Comparison of ENCODE assay signal across 1 cellular context in the genomic region with DNA sequence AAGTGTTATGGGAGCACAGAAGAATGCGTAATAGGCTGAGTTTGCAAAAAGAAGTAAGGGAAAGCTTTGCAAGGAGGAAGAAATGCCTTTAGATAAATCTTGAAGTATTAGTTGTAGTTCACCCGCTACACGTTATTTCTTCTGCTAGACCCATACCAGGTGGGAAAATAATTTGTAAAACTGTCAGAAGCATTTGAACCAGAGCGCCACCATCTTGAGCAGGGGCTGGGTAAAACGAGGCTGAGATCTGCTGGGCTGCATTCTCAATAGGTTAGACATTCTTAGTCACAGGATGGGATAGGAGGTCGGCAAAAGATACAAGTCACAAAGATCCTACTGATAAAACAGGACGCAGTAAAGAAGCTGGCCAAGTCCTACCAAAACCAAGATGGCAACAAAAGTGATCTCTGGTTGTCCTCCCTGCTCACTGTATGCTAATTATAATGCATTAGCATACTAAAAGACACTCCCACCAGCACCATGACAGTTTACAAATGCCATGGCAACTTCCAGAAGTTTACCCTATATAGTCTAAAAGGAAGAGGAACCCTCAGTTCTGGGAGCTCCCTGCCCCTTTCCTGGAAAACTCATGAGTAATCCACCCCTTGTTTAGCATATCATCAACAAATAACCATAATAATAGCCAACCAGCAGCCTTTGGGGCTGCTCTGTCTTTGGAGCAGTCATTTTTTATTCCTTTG.
A peak's percentile ranks its signal among the peaks of the same experiment; 100 is the strongest.
TF ChIP-seq lines count a peak whose summit lies in the region.

No MANE protein-coding gene starts in this region.

TF ChIP-seq in K562, 482 proteins besides CTCF, POLR2A, EP300 and RAD21 (continued from another document and continues in another):
- TF ChIP-seq, protein P1, sequence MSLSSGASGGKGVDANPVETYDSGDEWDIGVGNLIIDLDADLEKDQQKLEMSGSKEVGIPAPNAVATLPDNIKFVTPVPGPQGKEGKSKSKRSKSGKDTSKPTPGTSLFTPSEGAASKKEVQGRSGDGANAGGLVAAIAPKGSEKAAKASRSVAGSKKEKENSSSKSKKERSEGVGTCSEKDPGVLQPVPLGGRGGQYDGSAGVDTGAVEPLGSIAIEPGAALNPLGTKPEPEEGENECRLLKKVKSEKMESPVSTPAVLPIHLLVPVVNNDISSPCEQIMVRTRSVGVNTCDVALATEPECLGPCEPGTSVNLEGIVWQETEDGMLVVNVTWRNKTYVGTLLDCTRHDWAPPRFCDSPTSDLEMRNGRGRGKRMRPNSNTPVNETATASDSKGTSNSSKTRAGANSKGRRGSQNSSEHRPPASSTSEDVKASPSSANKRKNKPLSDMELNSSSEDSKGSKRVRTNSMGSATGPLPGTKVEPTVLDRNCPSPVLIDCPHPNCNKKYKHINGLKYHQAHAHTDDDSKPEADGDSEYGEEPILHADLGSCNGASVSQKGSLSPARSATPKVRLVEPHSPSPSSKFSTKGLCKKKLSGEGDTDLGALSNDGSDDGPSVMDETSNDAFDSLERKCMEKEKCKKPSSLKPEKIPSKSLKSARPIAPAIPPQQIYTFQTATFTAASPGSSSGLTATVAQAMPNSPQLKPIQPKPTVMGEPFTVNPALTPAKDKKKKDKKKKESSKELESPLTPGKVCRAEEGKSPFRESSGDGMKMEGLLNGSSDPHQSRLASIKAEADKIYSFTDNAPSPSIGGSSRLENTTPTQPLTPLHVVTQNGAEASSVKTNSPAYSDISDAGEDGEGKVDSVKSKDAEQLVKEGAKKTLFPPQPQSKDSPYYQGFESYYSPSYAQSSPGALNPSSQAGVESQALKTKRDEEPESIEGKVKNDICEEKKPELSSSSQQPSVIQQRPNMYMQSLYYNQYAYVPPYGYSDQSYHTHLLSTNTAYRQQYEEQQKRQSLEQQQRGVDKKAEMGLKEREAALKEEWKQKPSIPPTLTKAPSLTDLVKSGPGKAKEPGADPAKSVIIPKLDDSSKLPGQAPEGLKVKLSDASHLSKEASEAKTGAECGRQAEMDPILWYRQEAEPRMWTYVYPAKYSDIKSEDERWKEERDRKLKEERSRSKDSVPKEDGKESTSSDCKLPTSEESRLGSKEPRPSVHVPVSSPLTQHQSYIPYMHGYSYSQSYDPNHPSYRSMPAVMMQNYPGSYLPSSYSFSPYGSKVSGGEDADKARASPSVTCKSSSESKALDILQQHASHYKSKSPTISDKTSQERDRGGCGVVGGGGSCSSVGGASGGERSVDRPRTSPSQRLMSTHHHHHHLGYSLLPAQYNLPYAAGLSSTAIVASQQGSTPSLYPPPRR (CRISPR knock-in tag; IDR thresholded peaks at IDR 0.05; ENCODE audit: borderline replicate concordance), result no peak
- TF ChIP-seq TGIF2 (CRISPR knock-in tag; IDR thresholded peaks at IDR 0.05) (no peak), KAT8 (IDR thresholded peaks at IDR 0.05; ENCODE audit: low read depth) (no peak), GABPB1 (CRISPR knock-in tag; IDR thresholded peaks at IDR 0.05) (no peak), SLC30A9 (CRISPR knock-in tag; IDR thresholded peaks at IDR 0.05) (no peak), TEAD2 (tag; IDR thresholded peaks at IDR 0.05) (peak; percentile 86), NR2C2 (CRISPR knock-in tag; IDR thresholded peaks at IDR 0.05) (no peak), NR2C2 (tag; IDR thresholded peaks at IDR 0.05) (peak; percentile 0), SMARCC2 (IDR thresholded peaks at IDR 0.05; ENCODE audit: low read depth) (no peak), GABPA (tag; conservative IDR thresholded peaks at IDR 0.05; ENCODE audit: low read depth) (no peak; the same call in 1 of the 2 replicates), ZKSCAN8 (CRISPR knock-in tag; IDR thresholded peaks at IDR 0.05) (peak; percentile 91), SETDB1 (IDR thresholded peaks at IDR 0.05; ENCODE audit: low read length) (no peak), STAT5A (IDR thresholded peaks at IDR 0.05; ENCODE audit: borderline replicate concordance, low read length) (peak; percentile 84), ZSCAN29 (IDR thresholded peaks at IDR 0.05) (no peak), DPF2 (IDR thresholded peaks at IDR 0.05) (no peak), ZNF24 (IDR thresholded peaks at IDR 0.05) (no peak), CBX5 (IDR thresholded peaks at IDR 0.05; ENCODE audit: borderline replicate concordance, low read depth) (no peak)
- TF ChIP-seq, protein P2, sequence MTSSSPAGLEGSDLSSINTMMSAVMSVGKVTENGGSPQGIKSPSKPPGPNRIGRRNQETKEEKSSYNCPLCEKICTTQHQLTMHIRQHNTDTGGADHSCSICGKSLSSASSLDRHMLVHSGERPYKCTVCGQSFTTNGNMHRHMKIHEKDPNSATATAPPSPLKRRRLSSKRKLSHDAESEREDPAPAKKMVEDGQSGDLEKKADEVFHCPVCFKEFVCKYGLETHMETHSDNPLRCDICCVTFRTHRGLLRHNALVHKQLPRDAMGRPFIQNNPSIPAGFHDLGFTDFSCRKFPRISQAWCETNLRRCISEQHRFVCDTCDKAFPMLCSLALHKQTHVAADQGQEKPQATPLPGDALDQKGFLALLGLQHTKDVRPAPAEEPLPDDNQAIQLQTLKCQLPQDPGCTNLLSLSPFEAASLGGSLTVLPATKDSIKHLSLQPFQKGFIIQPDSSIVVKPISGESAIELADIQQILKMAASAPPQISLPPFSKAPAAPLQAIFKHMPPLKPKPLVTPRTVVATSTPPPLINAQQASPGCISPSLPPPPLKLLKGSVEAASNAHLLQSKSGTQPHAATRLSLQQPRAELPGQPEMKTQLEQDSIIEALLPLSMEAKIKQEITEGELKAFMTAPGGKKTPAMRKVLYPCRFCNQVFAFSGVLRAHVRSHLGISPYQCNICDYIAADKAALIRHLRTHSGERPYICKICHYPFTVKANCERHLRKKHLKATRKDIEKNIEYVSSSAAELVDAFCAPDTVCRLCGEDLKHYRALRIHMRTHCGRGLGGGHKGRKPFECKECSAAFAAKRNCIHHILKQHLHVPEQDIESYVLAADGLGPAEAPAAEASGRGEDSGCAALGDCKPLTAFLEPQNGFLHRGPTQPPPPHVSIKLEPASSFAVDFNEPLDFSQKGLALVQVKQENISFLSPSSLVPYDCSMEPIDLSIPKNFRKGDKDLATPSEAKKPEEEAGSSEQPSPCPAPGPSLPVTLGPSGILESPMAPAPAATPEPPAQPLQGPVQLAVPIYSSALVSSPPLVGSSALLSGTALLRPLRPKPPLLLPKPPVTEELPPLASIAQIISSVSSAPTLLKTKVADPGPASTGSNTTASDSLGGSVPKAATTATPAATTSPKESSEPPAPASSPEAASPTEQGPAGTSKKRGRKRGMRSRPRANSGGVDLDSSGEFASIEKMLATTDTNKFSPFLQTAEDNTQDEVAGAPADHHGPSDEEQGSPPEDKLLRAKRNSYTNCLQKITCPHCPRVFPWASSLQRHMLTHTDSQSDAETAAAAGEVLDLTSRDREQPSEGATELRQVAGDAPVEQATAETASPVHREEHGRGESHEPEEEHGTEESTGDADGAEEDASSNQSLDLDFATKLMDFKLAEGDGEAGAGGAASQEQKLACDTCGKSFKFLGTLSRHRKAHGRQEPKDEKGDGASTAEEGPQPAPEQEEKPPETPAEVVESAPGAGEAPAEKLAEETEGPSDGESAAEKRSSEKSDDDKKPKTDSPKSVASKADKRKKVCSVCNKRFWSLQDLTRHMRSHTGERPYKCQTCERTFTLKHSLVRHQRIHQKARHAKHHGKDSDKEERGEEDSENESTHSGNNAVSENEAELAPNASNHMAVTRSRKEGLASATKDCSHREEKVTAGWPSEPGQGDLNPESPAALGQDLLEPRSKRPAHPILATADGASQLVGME (CRISPR knock-in tag; IDR thresholded peaks at IDR 0.05), result 0 out of 2 replicates have a peak, but pooled peaks have one; percentile 45
- TF ChIP-seq, protein P3, sequence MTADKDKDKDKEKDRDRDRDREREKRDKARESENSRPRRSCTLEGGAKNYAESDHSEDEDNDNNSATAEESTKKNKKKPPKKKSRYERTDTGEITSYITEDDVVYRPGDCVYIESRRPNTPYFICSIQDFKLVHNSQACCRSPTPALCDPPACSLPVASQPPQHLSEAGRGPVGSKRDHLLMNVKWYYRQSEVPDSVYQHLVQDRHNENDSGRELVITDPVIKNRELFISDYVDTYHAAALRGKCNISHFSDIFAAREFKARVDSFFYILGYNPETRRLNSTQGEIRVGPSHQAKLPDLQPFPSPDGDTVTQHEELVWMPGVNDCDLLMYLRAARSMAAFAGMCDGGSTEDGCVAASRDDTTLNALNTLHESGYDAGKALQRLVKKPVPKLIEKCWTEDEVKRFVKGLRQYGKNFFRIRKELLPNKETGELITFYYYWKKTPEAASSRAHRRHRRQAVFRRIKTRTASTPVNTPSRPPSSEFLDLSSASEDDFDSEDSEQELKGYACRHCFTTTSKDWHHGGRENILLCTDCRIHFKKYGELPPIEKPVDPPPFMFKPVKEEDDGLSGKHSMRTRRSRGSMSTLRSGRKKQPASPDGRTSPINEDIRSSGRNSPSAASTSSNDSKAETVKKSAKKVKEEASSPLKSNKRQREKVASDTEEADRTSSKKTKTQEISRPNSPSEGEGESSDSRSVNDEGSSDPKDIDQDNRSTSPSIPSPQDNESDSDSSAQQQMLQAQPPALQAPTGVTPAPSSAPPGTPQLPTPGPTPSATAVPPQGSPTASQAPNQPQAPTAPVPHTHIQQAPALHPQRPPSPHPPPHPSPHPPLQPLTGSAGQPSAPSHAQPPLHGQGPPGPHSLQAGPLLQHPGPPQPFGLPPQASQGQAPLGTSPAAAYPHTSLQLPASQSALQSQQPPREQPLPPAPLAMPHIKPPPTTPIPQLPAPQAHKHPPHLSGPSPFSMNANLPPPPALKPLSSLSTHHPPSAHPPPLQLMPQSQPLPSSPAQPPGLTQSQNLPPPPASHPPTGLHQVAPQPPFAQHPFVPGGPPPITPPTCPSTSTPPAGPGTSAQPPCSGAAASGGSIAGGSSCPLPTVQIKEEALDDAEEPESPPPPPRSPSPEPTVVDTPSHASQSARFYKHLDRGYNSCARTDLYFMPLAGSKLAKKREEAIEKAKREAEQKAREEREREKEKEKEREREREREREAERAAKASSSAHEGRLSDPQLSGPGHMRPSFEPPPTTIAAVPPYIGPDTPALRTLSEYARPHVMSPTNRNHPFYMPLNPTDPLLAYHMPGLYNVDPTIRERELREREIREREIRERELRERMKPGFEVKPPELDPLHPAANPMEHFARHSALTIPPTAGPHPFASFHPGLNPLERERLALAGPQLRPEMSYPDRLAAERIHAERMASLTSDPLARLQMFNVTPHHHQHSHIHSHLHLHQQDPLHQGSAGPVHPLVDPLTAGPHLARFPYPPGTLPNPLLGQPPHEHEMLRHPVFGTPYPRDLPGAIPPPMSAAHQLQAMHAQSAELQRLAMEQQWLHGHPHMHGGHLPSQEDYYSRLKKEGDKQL (CRISPR knock-in tag; IDR thresholded peaks at IDR 0.05; ENCODE audit: borderline replicate concordance), result no peak
- TF ChIP-seq, protein P4, sequence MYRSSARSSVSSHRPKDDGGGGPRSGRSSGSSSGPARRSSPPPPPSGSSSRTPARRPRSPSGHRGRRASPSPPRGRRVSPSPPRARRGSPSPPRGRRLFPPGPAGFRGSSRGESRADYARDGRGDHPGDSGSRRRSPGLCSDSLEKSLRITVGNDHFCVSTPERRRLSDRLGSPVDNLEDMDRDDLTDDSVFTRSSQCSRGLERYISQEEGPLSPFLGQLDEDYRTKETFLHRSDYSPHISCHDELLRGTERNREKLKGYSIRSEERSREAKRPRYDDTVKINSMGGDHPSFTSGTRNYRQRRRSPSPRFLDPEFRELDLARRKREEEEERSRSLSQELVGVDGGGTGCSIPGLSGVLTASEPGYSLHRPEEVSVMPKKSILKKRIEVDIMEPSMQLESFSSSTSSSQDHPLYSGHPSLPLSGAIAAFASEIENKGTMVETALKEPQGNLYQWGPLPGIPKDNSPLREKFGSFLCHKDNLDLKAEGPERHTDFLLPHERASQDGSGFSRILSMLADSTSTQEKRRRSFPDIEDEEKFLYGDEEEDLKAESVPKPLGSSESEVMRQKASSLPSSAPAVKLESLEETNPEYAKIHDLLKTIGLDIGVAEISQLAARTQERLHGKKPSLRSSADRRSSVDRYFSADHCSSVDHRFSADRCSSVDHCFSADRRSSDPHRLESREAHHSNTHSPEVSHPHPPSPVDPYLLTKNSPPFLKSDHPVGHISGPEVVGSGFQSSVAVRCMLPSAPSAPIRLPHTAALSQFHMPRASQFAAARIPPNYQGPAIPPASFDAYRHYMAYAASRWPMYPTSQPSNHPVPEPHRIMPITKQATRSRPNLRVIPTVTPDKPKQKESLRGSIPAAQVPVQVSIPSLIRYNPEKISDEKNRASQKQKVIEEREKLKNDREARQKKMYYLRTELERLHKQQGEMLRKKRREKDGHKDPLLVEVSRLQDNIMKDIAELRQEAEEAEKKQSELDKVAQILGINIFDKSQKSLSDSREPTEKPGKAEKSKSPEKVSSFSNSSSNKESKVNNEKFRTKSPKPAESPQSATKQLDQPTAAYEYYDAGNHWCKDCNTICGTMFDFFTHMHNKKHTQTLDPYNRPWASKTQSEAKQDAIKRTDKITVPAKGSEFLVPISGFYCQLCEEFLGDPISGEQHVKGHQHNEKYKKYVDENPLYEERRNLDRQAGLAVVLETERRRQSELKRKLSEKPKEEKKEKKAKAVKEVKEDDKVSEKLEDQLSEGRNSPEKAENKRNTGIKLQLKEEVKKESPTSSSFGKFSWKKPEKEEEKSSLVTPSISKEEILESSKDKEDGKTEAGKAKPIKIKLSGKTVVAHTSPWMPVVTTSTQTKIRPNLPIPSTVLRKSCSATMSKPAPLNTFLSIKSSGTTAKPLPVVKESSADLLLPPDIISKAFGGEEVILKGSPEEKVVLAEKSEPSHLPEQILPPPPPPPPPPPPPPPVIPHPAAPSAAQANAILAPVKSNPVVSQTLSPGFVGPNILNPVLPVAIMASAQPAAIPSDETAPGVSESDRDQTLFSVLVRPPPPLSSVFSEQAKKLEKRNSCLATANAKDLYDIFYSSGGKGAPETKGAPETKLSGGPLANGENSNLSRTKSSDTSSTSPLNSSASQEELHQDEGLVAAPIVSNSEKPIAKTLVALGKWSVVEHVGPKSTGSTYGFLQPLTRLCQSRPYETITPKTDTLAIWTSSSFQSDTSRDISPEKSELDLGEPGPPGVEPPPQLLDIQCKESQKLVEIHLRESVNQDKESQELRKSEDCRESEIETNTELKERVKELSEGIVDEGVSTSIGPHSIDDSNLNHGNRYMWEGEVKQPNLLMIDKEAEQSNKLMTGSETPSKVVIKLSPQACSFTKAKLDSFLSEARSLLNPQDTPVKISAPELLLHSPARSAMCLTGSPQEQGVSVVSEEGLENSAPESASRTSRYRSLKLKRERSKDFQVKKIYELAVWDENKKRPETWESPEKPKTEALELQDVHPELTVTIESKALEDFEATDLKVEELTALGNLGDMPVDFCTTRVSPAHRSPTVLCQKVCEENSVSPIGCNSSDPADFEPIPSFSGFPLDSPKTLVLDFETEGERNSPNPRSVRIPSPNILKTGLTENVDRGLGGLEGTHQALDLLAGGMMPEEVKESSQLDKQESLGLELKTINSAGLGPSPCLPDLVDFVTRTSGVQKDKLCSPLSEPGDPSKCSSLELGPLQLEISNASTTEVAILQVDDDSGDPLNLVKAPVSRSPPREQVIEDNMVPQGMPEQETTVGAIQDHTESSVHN (IDR thresholded peaks at IDR 0.05; ENCODE audit: borderline replicate concordance in 1 of 2, low read depth in 1 of 2), result no peak
- TF ChIP-seq, protein P5, sequence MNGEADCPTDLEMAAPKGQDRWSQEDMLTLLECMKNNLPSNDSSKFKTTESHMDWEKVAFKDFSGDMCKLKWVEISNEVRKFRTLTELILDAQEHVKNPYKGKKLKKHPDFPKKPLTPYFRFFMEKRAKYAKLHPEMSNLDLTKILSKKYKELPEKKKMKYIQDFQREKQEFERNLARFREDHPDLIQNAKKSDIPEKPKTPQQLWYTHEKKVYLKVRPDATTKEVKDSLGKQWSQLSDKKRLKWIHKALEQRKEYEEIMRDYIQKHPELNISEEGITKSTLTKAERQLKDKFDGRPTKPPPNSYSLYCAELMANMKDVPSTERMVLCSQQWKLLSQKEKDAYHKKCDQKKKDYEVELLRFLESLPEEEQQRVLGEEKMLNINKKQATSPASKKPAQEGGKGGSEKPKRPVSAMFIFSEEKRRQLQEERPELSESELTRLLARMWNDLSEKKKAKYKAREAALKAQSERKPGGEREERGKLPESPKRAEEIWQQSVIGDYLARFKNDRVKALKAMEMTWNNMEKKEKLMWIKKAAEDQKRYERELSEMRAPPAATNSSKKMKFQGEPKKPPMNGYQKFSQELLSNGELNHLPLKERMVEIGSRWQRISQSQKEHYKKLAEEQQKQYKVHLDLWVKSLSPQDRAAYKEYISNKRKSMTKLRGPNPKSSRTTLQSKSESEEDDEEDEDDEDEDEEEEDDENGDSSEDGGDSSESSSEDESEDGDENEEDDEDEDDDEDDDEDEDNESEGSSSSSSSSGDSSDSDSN (IDR thresholded peaks at IDR 0.05; ENCODE audit: borderline replicate concordance in 1 of 2, low read depth in 2 of 2, low read length in 2 of 2), result no peak
